ENCODE assay signal across 8 cellular contexts in genomic region chr3:180855364-180855763, GRCh38. TPM values are rescaled to one million over a fixed set of nuclear protein-coding genes. Genes with fewer than 3 reads are reported as not detected.
DNase-seq lines count a peak whose midpoint lies in the region; ATAC-seq lines count a peak whose summit lies in the region.
"Had no signal": no experiment of that assay in that cellular context is flagged by ENCODE, and none has a peak within 500 bp of the region (broad histone marks: within the 10 kb centered on the region; RNA-seq: fewer than 3 reads in every experiment).

No MANE protein-coding gene starts in this region.

- H3K4me3 Mint-ChIP-seq in stimulated activated effector memory CD8-positive, alpha-beta T cell treated with anti-CD3 and anti-CD28 coated beads, Interleukin-12 subunit alpha, Interleukin-12 subunit beta, amount 100 ng/mL, for 72 hours = no peak overlapping the region
- H3K4me3 Mint-ChIP-seq: central memory CD8-positive, alpha-beta T cell had no signal

- DNase-seq in OCI-M1 (lab: John Stamatoyannopoulos, UW) (peak; percentile 31), left lobe of liver (ENCODE audit: low spot score) (no peak), NCI-H446 treated with DMSO at 0.1 percent for 48 hours (lab: John Stamatoyannopoulos, UW) (no peak)
- no peak for DNase-seq in stimulated activated effector memory CD8-positive, alpha-beta T cell treated with anti-CD3 and anti-CD28 coated beads, Interleukin-12 subunit alpha, Interleukin-12 subunit beta, amount 100 ng/mL, for 72 hours (ENCODE audit: low spot score in 2 of 2)

- H3K9me3 Mint-ChIP-seq in stimulated activated effector memory CD8-positive, alpha-beta T cell treated with anti-CD3 and anti-CD28 coated beads, Interleukin-12 subunit alpha, Interleukin-12 subunit beta, amount 100 ng/mL, for 72 hours = peaks cover 12% of the 10 kb centered on the region

- H3K27ac Mint-ChIP-seq in stimulated activated effector memory CD8-positive, alpha-beta T cell treated with anti-CD3 and anti-CD28 coated beads, Interleukin-12 subunit alpha, Interleukin-12 subunit beta, amount 100 ng/mL, for 72 hours = no peak overlapping the region

- H3K4me1 Mint-ChIP-seq in stimulated activated effector memory CD8-positive, alpha-beta T cell treated with anti-CD3 and anti-CD28 coated beads, Interleukin-12 subunit alpha, Interleukin-12 subunit beta, amount 100 ng/mL, for 72 hours = no peaks in the 10 kb centered on the region
- H3K4me1 Mint-ChIP-seq: central memory CD8-positive, alpha-beta T cell had no signal

- ATAC-seq in GM18867 (IDR thresholded peaks at IDR 0.05; ENCODE audit: unreplicated experiment) = peak; percentile 72
- peak; percentile 67 for ATAC-seq in HG03175 (IDR thresholded peaks at IDR 0.05; ENCODE audit: unreplicated experiment)
- ATAC-seq in left lobe of liver = peak; percentile 44
- no peak for ATAC-seq in stimulated activated effector memory CD8-positive, alpha-beta T cell treated with anti-CD3 and anti-CD28 coated beads, Interleukin-12 subunit alpha, Interleukin-12 subunit beta, amount 100 ng/mL, for 72 hours
- ATAC-seq in HG02571 (IDR thresholded peaks at IDR 0.05; ENCODE audit: unreplicated experiment) = no peak

- H3K36me3 Mint-ChIP-seq in stimulated activated effector memory CD8-positive, alpha-beta T cell treated with anti-CD3 and anti-CD28 coated beads, Interleukin-12 subunit alpha, Interleukin-12 subunit beta, amount 100 ng/mL, for 72 hours = peaks cover 4% of the 10 kb centered on the region

RNA-seq across cellular contexts. Expression of gene FXR1, which starts 57.1 kb away (rescaled TPM):
- total RNA-seq in left lobe of liver = 40.6 TPM

Comparison
In these comparisons a context has a peak if more than half of its experiments do, and no peak if none do; other contexts are left out.
1. ATAC-seq: peak in GM18867 (single experiment), HG03175 (single experiment) and left lobe of liver (single experiment); none in stimulated activated effector memory CD8-positive, alpha-beta T cell treated with anti-CD3 and anti-CD28 coated beads, Interleukin-12 subunit alpha, Interleukin-12 subunit beta, amount 100 ng/mL, for 72 hours (single experiment) and HG02571 (single experiment).